ENCODE assay signal across 1 cellular context in genomic region chr19:2811221-2811722, GRCh38.
TF ChIP-seq lines count a peak whose summit lies in the region.

No MANE protein-coding gene starts in this region.

TF ChIP-seq in GM23338, 12 proteins besides CTCF, POLR2A, EP300 and RAD21 (continued from another document):
- TF ChIP-seq ETS1 (IDR thresholded peaks at IDR 0.05) (no peak), NANOG (IDR thresholded peaks at IDR 0.05; ENCODE audit: borderline replicate concordance) (no peak), REST (IDR thresholded peaks at IDR 0.05; ENCODE audit: unreplicated experiment) (no peak), STAT1 (IDR thresholded peaks at IDR 0.05; ENCODE audit: unreplicated experiment) (no peak), ZNF331 (CRISPR knock-in tag; IDR thresholded peaks at IDR 0.05; ENCODE audit: low read depth) (no peak), JUNB (IDR thresholded peaks at IDR 0.05; ENCODE audit: unreplicated experiment) (no peak), ZNF114 (CRISPR knock-in tag; IDR thresholded peaks at IDR 0.05) (no peak), POLR2AphosphoS5 (IDR thresholded peaks at IDR 0.05; ENCODE audit: low read depth) (no peak), CREB1 (CRISPR knock-in tag; IDR thresholded peaks at IDR 0.05; ENCODE audit: low read depth) (no peak), EZH2 (IDR thresholded peaks at IDR 0.05; ENCODE audit: low read depth, unreplicated experiment) (no peak), ZNF462 (CRISPR knock-in tag; IDR thresholded peaks at IDR 0.05) (no peak)
TF ChIP-seq in GM23338: peak in this region for 0.
